8 cellular contexts compared by ENCODE assay signal in genomic region chr10:50624154-50624865, GRCh38. TPM values are rescaled to one million over a fixed set of nuclear protein-coding genes. Genes with fewer than 3 reads are reported as not detected.
A peak's percentile ranks its signal among the peaks of the same experiment; 100 is the strongest.
DNase-seq lines count a peak whose midpoint lies in the region; ATAC-seq and TF ChIP-seq lines count a peak whose summit lies in the region.

No MANE protein-coding gene starts in this region.

- H3K27me3 ChIP-seq in psoas muscle (ENCODE audit: insufficient read depth in 3 of 3, low read length in 2 of 3), result no peaks in the 10 kb centered on the region

- H3K27ac ChIP-seq in psoas muscle (peak overlapping the region; percentile 97), urinary bladder (ENCODE audit: low read depth) (peak overlapping the region; percentile 99)

- peaks cover 29% of the 10 kb centered on the region for H3K4me1 ChIP-seq in psoas muscle
- no peaks in the 10 kb centered on the region for H3K4me1 ChIP-seq in urinary bladder (ENCODE audit: insufficient read depth)

- peak overlapping the region; percentile 81 for H3K4me3 ChIP-seq in GM12875 (ENCODE audit: low read depth, low read length)
- peak overlapping the region; percentile 96 for H3K4me3 ChIP-seq in psoas muscle
- H3K4me3 ChIP-seq in urinary bladder (ENCODE audit: low read depth, low read length), result peak overlapping the region; percentile 94

- WGBS in psoas muscle, 3 donors, result 0 to 1% (median 0%) methylated on average over 37 to 58 of the region's 58 CpGs
- WGBS in urinary bladder, result under 1% methylated on average over 58 of the region's 58 CpGs

- no peaks in the 10 kb centered on the region for H3K9me3 ChIP-seq in psoas muscle

- H3K36me3 ChIP-seq in psoas muscle (ENCODE audit: insufficient read depth in 1 of 2, low read depth in 1 of 2), result peaks cover 0 to 7% of the 10 kb centered on the region in 2 donors
- no peaks in the 10 kb centered on the region for H3K36me3 ChIP-seq in urinary bladder (ENCODE audit: insufficient read depth)

- intact Hi-C loops in left ventricle myocardium superior (cut with micrococcal nuclease), result loop anchor here (10.0 kb wide), 1 partner anchor 210 kb away; no protein-coding TSS in a partner anchor
- intact Hi-C loops in psoas muscle (cut with DNase I), result loop anchor here (5.0 to 10.0 kb wide), 7 partner anchors 67 to 330 kb away; no protein-coding TSS in a partner anchor

- ATAC-seq in HG02798 (IDR thresholded peaks at IDR 0.05; ENCODE audit: poor library complexity, unreplicated experiment) (peak; percentile 63), left ventricle myocardium superior (peak; percentile 86), psoas muscle (peak; percentile 84 to 92 (median 87))

- DNase-seq in NCI-H1417 (lab: John Stamatoyannopoulos, UW) (peak; percentile 84 to 94 (median 93)), T-helper 1 cell (peak; percentile 90 to 97 (median 93)), amniotic stem cell (lab: John Stamatoyannopoulos, UW) (peak; percentile 86), left ventricle myocardium superior (peak; percentile 98), psoas muscle (peak; percentile 97 to 99)

- TF ChIP-seq CTCF in GM12875 (IDR thresholded peaks at IDR 0.05; ENCODE audit: borderline replicate concordance, insufficient read depth, low read depth, low read length) (no peak), psoas muscle (IDR thresholded peaks at IDR 0.05) (no peak)

RNA-seq across cellular contexts. Expression of gene SGMS1, which starts 0.6 kb away (rescaled TPM):
- 21.9 TPM for total RNA-seq in left ventricle myocardium superior
- 10 to 100 TPM in 3 of 4 donors, 1 to 10 TPM in 1; 9.4 to 16.7 (median 13.0) TPM for total RNA-seq in psoas muscle
- polyA plus RNA-seq in psoas muscle, result 10 to 100 TPM in 1 of 3 donors, 1 to 10 TPM in 2; 6.2 to 14.1 (median 6.7) TPM
- total RNA-seq in urinary bladder, result 86.4 TPM
- polyA plus RNA-seq in urinary bladder, result 21.2 TPM

Comparison
In these comparisons a context has a peak if more than half of its experiments do, and no peak if none do; other contexts are left out.
1. Peak in every context shown above with its lines: DNase-seq, ATAC-seq, H3K4me3 ChIP-seq and H3K27ac ChIP-seq.